ENCODE assay signal across 7 cellular contexts in genomic region chr12:117854339-117855012, GRCh38.
A peak's percentile ranks its signal among the peaks of the same experiment; 100 is the strongest.
DNase-seq lines count a peak whose midpoint lies in the region; ATAC-seq, FAIRE-seq and TF ChIP-seq lines count a peak whose summit lies in the region.

No MANE protein-coding gene starts in this region.

- H3K27me3 Mint-ChIP-seq in memory B cell: no peaks in the 10 kb centered on the region

- no peaks in the 10 kb centered on the region for H3K9me3 Mint-ChIP-seq in memory B cell

- peak; percentile 66 for DNase-seq in KBM-7
- peak; percentile 68 for DNase-seq in RKO (ENCODE audit: low spot score)
- peak in 3 of 4 donors; percentile 28 to 43 (median 40) for DNase-seq in body of pancreas
- DNase-seq in memory B cell (ENCODE audit: low spot score in 2 of 2): no peak
- DNase-seq in aorta: no peak

- H3K27ac Mint-ChIP-seq in memory B cell: no peak overlapping the region

- ATAC-seq in body of pancreas (peak; percentile 47), memory B cell (ENCODE audit: low read depth) (peak; percentile 26), GM21526 (IDR thresholded peaks at IDR 0.05; ENCODE audit: low FRiP score, unreplicated experiment) (no peak), aorta (ENCODE audit: low FRiP score) (no peak)

- in situ Hi-C loops in KBM-7 (cut with MboI; ENCODE audit: low pct_unique_long_range_greater_than_20kb, low sequenced_read_pairs): no loop called here

- no peak for TF ChIP-seq POLR2A in body of pancreas (IDR thresholded peaks at IDR 0.05)

- H3K9me3 ChIP-seq in body of pancreas (no peaks in the 10 kb centered on the region), aorta (ENCODE audit: control insufficient read depth, low read length) (no peaks in the 10 kb centered on the region)

- H3K4me1 Mint-ChIP-seq in memory B cell: no peaks in the 10 kb centered on the region

- H3K36me3 Mint-ChIP-seq in memory B cell: no peaks in the 10 kb centered on the region

- WGBS in body of pancreas, 2 donors: 61 to 70% methylated on average over 6 of the region's 6 CpGs
- 43 to 48% methylated on average over 6 of the region's 6 CpGs for WGBS in aorta, 2 donors

- FAIRE-seq in G401.6 (lab: Jason Lieb, UNC): peak; percentile 74

- no peaks in the 10 kb centered on the region for H3K27me3 ChIP-seq in body of pancreas
- no peaks in the 10 kb centered on the region for H3K27me3 ChIP-seq in aorta (ENCODE audit: control insufficient read depth in 1 of 2, insufficient read depth in 2 of 2, low read length in 1 of 2)

- no peak overlapping the region for H3K4me3 Mint-ChIP-seq in memory B cell

- H3K4me3 ChIP-seq in body of pancreas (no peak overlapping the region), aorta (ENCODE audit: low read length in 2 of 2) (no peak overlapping the region)

- no peaks in the 10 kb centered on the region for H3K36me3 ChIP-seq in body of pancreas (replicated peaks in 1 of 2; ENCODE audit: insufficient read depth in 1 of 2, low read depth in 2 of 2)
- H3K36me3 ChIP-seq in aorta (ENCODE audit: control insufficient read depth in 1 of 2, insufficient read depth in 2 of 2, low read length in 1 of 2): no peaks in the 10 kb centered on the region

- H3K4me1 ChIP-seq in body of pancreas: no peaks in the 10 kb centered on the region
- H3K4me1 ChIP-seq in aorta (ENCODE audit: control insufficient read depth in 1 of 2, insufficient read depth in 2 of 2, low read length in 2 of 2): no peaks in the 10 kb centered on the region

- intact Hi-C loops in body of pancreas (cut with DNase I): no loop called here
- intact Hi-C loops in aorta (cut with DNase I): no loop called here

- TF ChIP-seq CTCF in body of pancreas (IDR thresholded peaks at IDR 0.05): peak in 6 of 7 experiments; percentile 28 to 43 (median 36)

- H3K27ac ChIP-seq in body of pancreas (no peak overlapping the region), aorta (ENCODE audit: low read depth in 1 of 2, low read length in 2 of 2) (no peak overlapping the region)

Comparison
In these comparisons a context has a peak if more than half of its experiments do, and no peak if none do; other contexts are left out.
1. DNase-seq: peak in KBM-7 (single experiment), RKO (single experiment) and body of pancreas (3 of 4); none in memory B cell (0 of 2) and aorta (0 of 2).
2. ATAC-seq: peak in body of pancreas (single experiment) and memory B cell (single experiment); none in GM21526 (single experiment) and aorta (single experiment).